9 cellular contexts compared by ENCODE assay signal in the genomic region with DNA sequence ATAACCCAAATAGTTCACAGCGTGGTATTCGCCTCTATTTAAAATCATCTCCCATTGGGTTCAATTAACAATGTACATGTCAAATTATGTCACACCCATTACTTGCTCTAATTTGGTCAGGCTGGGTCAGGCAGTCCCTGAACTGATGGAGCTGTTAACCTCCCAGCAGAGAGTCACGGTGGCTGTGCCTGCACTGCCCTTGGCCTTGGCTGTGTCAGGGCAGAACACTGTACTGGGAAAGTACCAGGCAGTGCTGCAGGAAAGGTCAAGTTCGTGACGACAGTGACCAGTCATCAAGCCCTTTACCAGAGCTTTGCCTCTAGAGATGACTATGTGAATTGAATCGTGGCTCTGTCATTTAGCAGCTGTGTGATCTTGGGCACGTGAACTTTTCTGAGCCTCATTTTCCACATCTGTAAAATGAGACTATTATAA.
A peak's percentile ranks its signal among the peaks of the same experiment; 100 is the strongest.
DNase-seq lines count a peak whose midpoint lies in the region; ATAC-seq and TF ChIP-seq lines count a peak whose summit lies in the region.
"Had no signal": no experiment of that assay in that cellular context is flagged by ENCODE, and none has a peak within 500 bp of the region (broad histone marks: within the 10 kb centered on the region; RNA-seq: fewer than 3 reads in every experiment).

No MANE protein-coding gene starts in this region.

- peak overlapping the region in 1 of 10 donors; percentile 79 for H3K27ac Mint-ChIP-seq in naive thymus-derived CD8-positive, alpha-beta T cell

- H3K4me3 Mint-ChIP-seq in naive thymus-derived CD8-positive, alpha-beta T cell: no peak overlapping the region

- peak overlapping the region; percentile 33 for H3K9ac ChIP-seq in HCT116 (ENCODE audit: low read length)

- peak; percentile 6 to 44 for DNase-seq in SHP77 (lab: John Stamatoyannopoulos, UW)
- no peak for DNase-seq in SHP77 treated with DMSO at 0.1 percent for 48 hours (lab: John Stamatoyannopoulos, UW)
- DNase-seq in HCT116 (ENCODE audit: low read depth, low spot score): no peak
- no peak for DNase-seq in Panc1 (ENCODE audit: low read depth, low spot score)
- DNase-seq in left ventricle myocardium superior: no peak
- no peak for DNase-seq in naive thymus-derived CD8-positive, alpha-beta T cell
- DNase-seq in germinal center (ENCODE audit: low spot score): no peak
- DNase-seq in activated gamma-delta T cell (lab: John Stamatoyannopoulos, UW): no peak

- peaks cover 5 to 21% (median 16%) of the 10 kb centered on the region in 4 donors for H3K4me1 Mint-ChIP-seq in naive thymus-derived CD8-positive, alpha-beta T cell

- no peaks in the 10 kb centered on the region for H3K27me3 Mint-ChIP-seq in naive thymus-derived CD8-positive, alpha-beta T cell

- no peaks in the 10 kb centered on the region for H3K9me2 ChIP-seq in HCT116 (ENCODE audit: insufficient read depth)

- RAD21 ChIA-PET in HCT116 (lab: Charles Lee; ENCODE audit: low non-redundant PET in 1 of 2, low total read pairs in 2 of 2, uncharacterized antibody in 2 of 2, unreplicated experiment in 2 of 2): interaction anchor here in 1 of 2 experiments (0.7 kb wide), 1 partner anchor 90 kb away, joined by 3 read pairs; no protein-coding TSS in a partner anchor

- in situ Hi-C loops in Panc1 (cut with HindIII; ENCODE audit: low pct_unique_long_range_greater_than_20kb, low sequenced_read_pairs): no loop called here

- no peaks in the 10 kb centered on the region for H3K36me3 ChIP-seq in HCT116 (ENCODE audit: control insufficient read depth in 1 of 2, insufficient read depth in 2 of 2, low read length in 2 of 2)
- H3K36me3 ChIP-seq in Panc1 (ENCODE audit: control insufficient read depth, insufficient read depth, low read length): no peaks in the 10 kb centered on the region

- H3K9me3 ChIP-seq in HCT116 (ENCODE audit: control insufficient read depth in 1 of 2, insufficient read depth in 1 of 2, low read depth in 1 of 2, low read length in 2 of 2) (no peaks in the 10 kb centered on the region), Panc1 (ENCODE audit: control insufficient read depth, insufficient read depth, low read depth, low read length) (no peaks in the 10 kb centered on the region)

- peaks cover 0 to 2% (median 1%) of the 10 kb centered on the region in 3 donors for H3K36me3 Mint-ChIP-seq in naive thymus-derived CD8-positive, alpha-beta T cell

- no peaks in the 10 kb centered on the region for H3K9me3 Mint-ChIP-seq in naive thymus-derived CD8-positive, alpha-beta T cell

- H3K4me2 ChIP-seq in HCT116 (ENCODE audit: low read length): peak overlapping the region; percentile 50

- BruUV-seq in HCT116 (replicated peaks; lab: Mats Ljungman, UMichigan) (no TSS peak), Panc1 (replicated peaks; lab: Mats Ljungman, UMichigan) (no TSS peak)

- CTCF ChIA-PET in HCT116 (lab: Charles Lee) (no interaction called here), Panc1 (lab: Charles Lee) (interaction anchor here (0.9 kb wide), 1 partner anchor 10 kb away, joined by 3 read pairs; no protein-coding TSS in a partner anchor)

- H2AFZ ChIP-seq in HCT116 (ENCODE audit: low read depth, low read length, poor library complexity, severe bottlenecking): no peak overlapping the region

- POLR2A ChIA-PET in HCT116 (lab: Charles Lee) (interaction anchor here (1.2 kb wide), 1 partner anchor 16 kb away, joined by 4 read pairs; no protein-coding TSS in a partner anchor), Panc1 (lab: Charles Lee) (no interaction called here)
- POLR2A ChIA-PET in naive thymus-derived CD8-positive, alpha-beta T cell (lab: Charles Lee): interaction anchor here (0.6 to 1.9 kb wide), 8 partner anchors 12 to 127 kb away, joined by 3 to 7 read pairs (median 4); no protein-coding TSS in a partner anchor

- TF ChIP-seq CTCF in HCT116 (IDR thresholded peaks at IDR 0.05 in 2 of 3, conservative IDR thresholded peaks at IDR 0.05 in 1 of 3; ENCODE audit: borderline replicate concordance in 1 of 3, insufficient read depth in 1 of 3, low read depth in 2 of 3, low read length in 2 of 3) (no peak), Panc1 (IDR thresholded peaks at IDR 0.05) (no peak)

- no peak for TF ChIP-seq RAD21 in HCT116 (IDR thresholded peaks at IDR 0.05; ENCODE audit: low read depth)

- ATAC-seq in HCT116: peak; percentile 82
- peak; percentile 87 for ATAC-seq in Panc1
- peak; percentile 63 for ATAC-seq in left ventricle myocardium superior
- ATAC-seq in naive thymus-derived CD8-positive, alpha-beta T cell: no peak

- H3K79me2 ChIP-seq in HCT116 (ENCODE audit: insufficient read depth, low read length): no peaks in the 10 kb centered on the region

- H3K27ac ChIP-seq in HCT116 (ENCODE audit: low read depth, low read length) (no peak overlapping the region), Panc1 (ENCODE audit: low read length) (peak overlapping the region; percentile 86)

- no peak overlapping the region for H3K4me3 ChIP-seq in HCT116 (replicated peaks in 1 of 2; ENCODE audit: low read depth in 1 of 2, low read length in 2 of 2)
- no peak overlapping the region for H3K4me3 ChIP-seq in Panc1 (ENCODE audit: low read depth in 2 of 2, low read length in 2 of 2)
- H3K4me3 ChIP-seq: lung had no signal

- no peaks in the 10 kb centered on the region for H4K20me1 ChIP-seq in HCT116 (ENCODE audit: insufficient read depth)

- H3K27me3 ChIP-seq in HCT116 (ENCODE audit: insufficient read depth, low read length): no peaks in the 10 kb centered on the region
- H3K27me3 ChIP-seq in Panc1 (ENCODE audit: control insufficient read depth, insufficient read depth, low read length): no peaks in the 10 kb centered on the region

- H3K4me1 ChIP-seq in HCT116 (ENCODE audit: control insufficient read depth in 1 of 2, insufficient read depth in 2 of 2, low read length in 2 of 2) (peaks cover 0 to 24% of the 10 kb centered on the region in 2 experiments; a peak in 2 of 4 replicates), Panc1 (ENCODE audit: control insufficient read depth, insufficient read depth, low read length) (peaks cover 37% of the 10 kb centered on the region)

- intact Hi-C loops in HCT116 (cut with micrococcal nuclease) (no loop called here), Panc1 (cut with micrococcal nuclease; ENCODE audit: unreplicated experiment) (no loop called here), left ventricle myocardium superior (cut with micrococcal nuclease) (no loop called here)

- no peak for TF ChIP-seq POLR2A in HCT116 (IDR thresholded peaks at IDR 0.05; ENCODE audit: borderline replicate concordance, extremely low read depth, insufficient read depth, insufficient read length)

TF ChIP-seq in HCT116, 20 proteins besides CTCF, POLR2A, EP300 and RAD21:
- TF ChIP-seq SRF (IDR thresholded peaks at IDR 0.05; ENCODE audit: low read depth) (no peak), SP1 (IDR thresholded peaks at IDR 0.05; ENCODE audit: low read depth) (no peak), EZH2 (IDR thresholded peaks at IDR 0.05) (no peak), EGR1 (IDR thresholded peaks at IDR 0.05; ENCODE audit: low read depth) (no peak), SIN3A (IDR thresholded peaks at IDR 0.05; ENCODE audit: low read depth) (no peak), EZH2phosphoT487 (IDR thresholded peaks at IDR 0.05; ENCODE audit: borderline replicate concordance) (no peak), CEBPB (IDR thresholded peaks at IDR 0.05; ENCODE audit: low read depth) (no peak)
- TF ChIP-seq, protein P1, sequence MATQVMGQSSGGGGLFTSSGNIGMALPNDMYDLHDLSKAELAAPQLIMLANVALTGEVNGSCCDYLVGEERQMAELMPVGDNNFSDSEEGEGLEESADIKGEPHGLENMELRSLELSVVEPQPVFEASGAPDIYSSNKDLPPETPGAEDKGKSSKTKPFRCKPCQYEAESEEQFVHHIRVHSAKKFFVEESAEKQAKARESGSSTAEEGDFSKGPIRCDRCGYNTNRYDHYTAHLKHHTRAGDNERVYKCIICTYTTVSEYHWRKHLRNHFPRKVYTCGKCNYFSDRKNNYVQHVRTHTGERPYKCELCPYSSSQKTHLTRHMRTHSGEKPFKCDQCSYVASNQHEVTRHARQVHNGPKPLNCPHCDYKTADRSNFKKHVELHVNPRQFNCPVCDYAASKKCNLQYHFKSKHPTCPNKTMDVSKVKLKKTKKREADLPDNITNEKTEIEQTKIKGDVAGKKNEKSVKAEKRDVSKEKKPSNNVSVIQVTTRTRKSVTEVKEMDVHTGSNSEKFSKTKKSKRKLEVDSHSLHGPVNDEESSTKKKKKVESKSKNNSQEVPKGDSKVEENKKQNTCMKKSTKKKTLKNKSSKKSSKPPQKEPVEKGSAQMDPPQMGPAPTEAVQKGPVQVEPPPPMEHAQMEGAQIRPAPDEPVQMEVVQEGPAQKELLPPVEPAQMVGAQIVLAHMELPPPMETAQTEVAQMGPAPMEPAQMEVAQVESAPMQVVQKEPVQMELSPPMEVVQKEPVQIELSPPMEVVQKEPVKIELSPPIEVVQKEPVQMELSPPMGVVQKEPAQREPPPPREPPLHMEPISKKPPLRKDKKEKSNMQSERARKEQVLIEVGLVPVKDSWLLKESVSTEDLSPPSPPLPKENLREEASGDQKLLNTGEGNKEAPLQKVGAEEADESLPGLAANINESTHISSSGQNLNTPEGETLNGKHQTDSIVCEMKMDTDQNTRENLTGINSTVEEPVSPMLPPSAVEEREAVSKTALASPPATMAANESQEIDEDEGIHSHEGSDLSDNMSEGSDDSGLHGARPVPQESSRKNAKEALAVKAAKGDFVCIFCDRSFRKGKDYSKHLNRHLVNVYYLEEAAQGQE (IDR thresholded peaks at IDR 0.05; ENCODE audit: low read depth): no peak

Comparison
In these comparisons a context has a peak if more than half of its experiments do, and no peak if none do; other contexts are left out.
1. DNase-seq: peak in SHP77 (2 of 2); none in SHP77 treated with DMSO at 0.1 percent for 48 hours (single experiment), HCT116 (single experiment), Panc1 (single experiment), left ventricle myocardium superior (single experiment), naive thymus-derived CD8-positive, alpha-beta T cell (0 of 10), germinal center (single experiment) and activated gamma-delta T cell (single experiment).
2. ATAC-seq: peak in HCT116 (single experiment), Panc1 (single experiment) and left ventricle myocardium superior (single experiment); none in naive thymus-derived CD8-positive, alpha-beta T cell (0 of 2).